ENCODE assay signal across 9 cellular contexts in genomic region chr17:42421479-42422332, GRCh38. TPM values are rescaled to one million over a fixed set of nuclear protein-coding genes. Genes with fewer than 3 reads are reported as not detected.
DNase-seq lines count a peak whose midpoint lies in the region; ATAC-seq and TF ChIP-seq lines count a peak whose summit lies in the region.
"Had no signal": no experiment of that assay in that cellular context is flagged by ENCODE, and none has a peak within 500 bp of the region (broad histone marks: within the 10 kb centered on the region; RNA-seq: fewer than 3 reads in every experiment).

No MANE protein-coding gene starts in this region.

- H3K27me3 Mint-ChIP-seq in activated CD4-positive, alpha-beta T cell treated with anti-CD3 and anti-CD28 coated beads for 36 hours, result peaks cover 26% of the 10 kb centered on the region

- ATAC-seq in activated CD4-positive, alpha-beta T cell treated with anti-CD3 and anti-CD28 coated beads for 36 hours, result peak; percentile 48
- ATAC-seq in HG02938 (IDR thresholded peaks at IDR 0.05; ENCODE audit: unreplicated experiment), result no peak
- no peak for ATAC-seq in HG03095 (IDR thresholded peaks at IDR 0.05; ENCODE audit: unreplicated experiment)

- peak; percentile 49 for DNase-seq in activated CD4-positive, alpha-beta T cell treated with anti-CD3 and anti-CD28 coated beads for 36 hours
- no peak for DNase-seq in activated CD4-positive, alpha-beta T cell treated with anti-CD3 and anti-CD28 coated beads for 1 hour
- DNase-seq in astrocyte of the cerebellum (ENCODE audit: low read depth) (no peak), NCI-H2171 (lab: John Stamatoyannopoulos, UW) (no peak)

- no peaks in the 10 kb centered on the region for H3K9me3 Mint-ChIP-seq in activated CD4-positive, alpha-beta T cell treated with anti-CD3 and anti-CD28 coated beads for 36 hours (ENCODE audit: low read depth)

- H3K4me1 ChIP-seq in iPS-15b (ENCODE audit: control insufficient read depth, insufficient read depth, low read length) (peaks cover 9% of the 10 kb centered on the region), skeletal muscle tissue (ENCODE audit: control insufficient read depth in 3 of 3, insufficient read depth in 3 of 3, low read length in 3 of 3) (peaks cover 47 to 63% (median 50%) of the 10 kb centered on the region in 3 donors)

- H3K27ac Mint-ChIP-seq in activated CD4-positive, alpha-beta T cell treated with anti-CD3 and anti-CD28 coated beads for 36 hours, result no peak overlapping the region

- POLR2A ChIA-PET in activated CD4-positive, alpha-beta T cell treated with anti-CD3 and anti-CD28 coated beads for 36 hours (lab: Charles Lee), result interaction anchor here (0.5 kb wide), 1 partner anchor 184 kb away, joined by 3 read pairs; no protein-coding TSS in a partner anchor

- H3K9me3 ChIP-seq in iPS-15b (ENCODE audit: control insufficient read depth, insufficient read depth, low read length) (no peaks in the 10 kb centered on the region), skeletal muscle tissue (ENCODE audit: control insufficient read depth in 3 of 3, low read length in 3 of 3) (no peaks in the 10 kb centered on the region)

- peak overlapping the region; percentile 75 for H3K4me3 Mint-ChIP-seq in activated CD4-positive, alpha-beta T cell treated with anti-CD3 and anti-CD28 coated beads for 36 hours

- no peaks in the 10 kb centered on the region for H3K36me3 ChIP-seq in iPS-15b (ENCODE audit: control insufficient read depth, insufficient read depth, low read length)
- H3K36me3 ChIP-seq in skeletal muscle tissue (ENCODE audit: control insufficient read depth in 3 of 3, insufficient read depth in 3 of 3, low read length in 3 of 3), result peaks cover 0 to 3% (median 0%) of the 10 kb centered on the region in 3 donors
- H3K36me3 ChIP-seq: BLaER1 treated with 17β-estradiol and CSF1 and Interleukin-3, amounts not matched to agents 10 nM and 100 nM had no signal

- H3K27me3 ChIP-seq in iPS-15b (ENCODE audit: control insufficient read depth, insufficient read depth, low read length), result peaks cover 9% of the 10 kb centered on the region
- no peaks in the 10 kb centered on the region for H3K27me3 ChIP-seq in skeletal muscle tissue (ENCODE audit: control insufficient read depth in 3 of 3, insufficient read depth in 3 of 3, low read length in 3 of 3)

- H3K9ac ChIP-seq in iPS-15b (ENCODE audit: low read depth, low read length) (no peak overlapping the region), skeletal muscle tissue (ENCODE audit: low read depth in 1 of 3, low read length in 3 of 3) (peak overlapping the region; percentile 84 to 100 (median 99))
- H3K9ac ChIP-seq: BLaER1 treated with 17β-estradiol and CSF1 and Interleukin-3, amounts not matched to agents 10 nM and 100 nM had no signal

- CTCF ChIA-PET in activated CD4-positive, alpha-beta T cell treated with anti-CD3 and anti-CD28 coated beads for 36 hours (lab: Charles Lee), result interaction anchor here (0.6 to 2.6 kb wide), 10 partner anchors 9 to 157 kb away, joined by 3 to 18 read pairs (median 4); no protein-coding TSS in a partner anchor

- no peak for TF ChIP-seq CTCF in astrocyte of the cerebellum (IDR thresholded peaks at IDR 0.05; ENCODE audit: low read depth, low read length, missing control alignments)

- in situ Hi-C loops in astrocyte of the cerebellum (cut with HindIII; ENCODE audit: low sequenced_read_pairs), result loop anchor here (5.0 kb wide), 1 partner anchor 96 kb away; no protein-coding TSS in a partner anchor

- H3K27ac ChIP-seq in skeletal muscle tissue (ENCODE audit: low read depth, low read length), result peak overlapping the region; percentile 96
- H3K27ac ChIP-seq: BLaER1 treated with 17β-estradiol and CSF1 and Interleukin-3, amounts not matched to agents 10 nM and 100 nM had no signal

- no peaks in the 10 kb centered on the region for H3K36me3 Mint-ChIP-seq in activated CD4-positive, alpha-beta T cell treated with anti-CD3 and anti-CD28 coated beads for 36 hours (ENCODE audit: low read depth)

- intact Hi-C loops in activated CD4-positive, alpha-beta T cell treated with anti-CD3 and anti-CD28 coated beads for 36 hours (cut with DNase I, micrococcal nuclease), result loop anchor here in 1 of 2 experiments (5.0 kb wide), 1 partner anchor 239 kb away; the partner anchor contains the start of gene KCNH4

- H3K4me3 ChIP-seq in astrocyte of the cerebellum (ENCODE audit: low read depth, low read length) (peak overlapping the region; percentile 100), iPS-15b (ENCODE audit: low read depth, low read length) (peak overlapping the region; percentile 95), skeletal muscle tissue (ENCODE audit: low read length in 3 of 3) (peak overlapping the region; percentile 97 to 99 (median 99))

- peaks cover 19% of the 10 kb centered on the region for H3K4me1 Mint-ChIP-seq in activated CD4-positive, alpha-beta T cell treated with anti-CD3 and anti-CD28 coated beads for 36 hours

RNA-seq across cellular contexts. Expression of gene CAVIN1, which starts 1.4 kb away (rescaled TPM):
- 1 to 10 TPM; 4.2 to 4.4 TPM for total RNA-seq in activated CD4-positive, alpha-beta T cell treated with anti-CD3 and anti-CD28 coated beads for 36 hours
- 238 TPM for total RNA-seq in skeletal muscle tissue

RNA-seq across cellular contexts. Expression of gene STAT3, which starts 33.5 kb away (rescaled TPM):
- 100 to 1,000 TPM; 332 to 345 TPM for total RNA-seq in activated CD4-positive, alpha-beta T cell treated with anti-CD3 and anti-CD28 coated beads for 36 hours
- total RNA-seq in skeletal muscle tissue, result 44.9 TPM

RNA-seq across cellular contexts. Expression of gene ATP6V0A1, which starts 37.0 kb away (rescaled TPM):
- 10 to 100 TPM; 13.3 to 15.9 TPM for total RNA-seq in activated CD4-positive, alpha-beta T cell treated with anti-CD3 and anti-CD28 coated beads for 36 hours
- total RNA-seq in skeletal muscle tissue, result 66.8 TPM

Comparison
In these comparisons a context has a peak if more than half of its experiments do, and no peak if none do; other contexts are left out.
1. RNA of gene CAVIN1, which starts 1.4 kb away (total RNA-seq): 238 TPM in skeletal muscle tissue (single experiment); 4.2 to 4.4 TPM in activated CD4-positive, alpha-beta T cell treated with anti-CD3 and anti-CD28 coated beads for 36 hours; every median in the first group is over 10 times any median in the second.
2. Peak in every context shown above with its lines, with median percentiles within 50 percentile points of each other: H3K4me3 ChIP-seq.